12 cellular contexts compared by ENCODE assay signal in the genomic region with DNA sequence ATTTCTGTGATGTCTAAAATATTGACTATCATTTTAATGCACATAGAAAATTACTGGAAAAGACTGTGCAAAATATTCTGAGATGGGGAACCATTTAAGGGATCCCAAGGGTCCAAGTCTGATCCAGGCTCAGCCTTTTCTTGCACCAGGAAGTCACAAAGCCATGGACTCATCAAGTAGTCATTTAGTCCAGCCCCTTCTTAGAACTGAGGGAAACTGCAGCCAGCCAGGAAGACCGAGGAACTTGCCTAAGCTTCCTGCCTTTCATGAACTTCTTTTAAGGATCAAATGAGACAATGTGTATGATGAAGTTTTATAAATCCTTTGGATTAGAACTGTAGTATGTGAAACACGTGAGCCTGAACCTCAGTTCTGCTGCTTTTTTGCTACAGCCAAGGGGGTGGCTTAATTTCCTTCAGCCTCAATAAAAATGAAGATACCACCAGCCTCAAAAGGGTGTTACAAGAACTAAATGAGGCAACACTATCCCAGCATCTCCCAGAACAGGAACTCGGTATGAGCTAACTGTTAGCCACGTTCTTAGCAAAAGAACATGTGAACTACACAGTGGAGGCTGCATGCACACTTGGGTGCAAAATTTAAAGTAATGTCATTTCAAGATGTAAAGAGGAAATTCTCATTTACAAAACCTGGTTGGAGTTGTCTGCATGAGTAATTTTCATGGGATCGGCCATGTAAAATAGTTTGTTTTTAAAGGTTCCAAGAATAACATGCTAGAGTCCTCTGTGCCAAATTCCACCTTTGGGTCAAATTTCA.
DNase-seq lines count a peak whose midpoint lies in the region; ATAC-seq and TF ChIP-seq lines count a peak whose summit lies in the region.
"Had no signal": no experiment of that assay in that cellular context is flagged by ENCODE, and none has a peak within 500 bp of the region (broad histone marks: within the 10 kb centered on the region; RNA-seq: fewer than 3 reads in every experiment).

No MANE protein-coding gene starts in this region.

- H3K27me3 ChIP-seq in GM23338 (ENCODE audit: insufficient read depth), result no peaks in the 10 kb centered on the region
- H3K27me3 ChIP-seq in sigmoid colon, result no peaks in the 10 kb centered on the region
- H3K27me3 ChIP-seq: SJCRH30 had no signal

- no peak overlapping the region for H2AFZ ChIP-seq in GM23338

- WGBS in sigmoid colon, 2 donors, result 81 to 87% methylated on average over 5 of the region's 5 CpGs

- intact Hi-C loops in sigmoid colon (cut with DNase I), result no loop called here

- peaks cover 10% of the 10 kb centered on the region; the same call in 1 of the 2 replicates for H3K9me2 ChIP-seq in GM23338 (ENCODE audit: insufficient read depth)

- no peak for DNase-seq in GM23338 (ENCODE audit: low spot score)
- DNase-seq in SKM-1 (lab: John Stamatoyannopoulos, UW; ENCODE audit: unreplicated experiment), result peak; percentile 80
- DNase-seq in fibroblast of villous mesenchyme (ENCODE audit: low read depth), result peak; percentile 56
- no peak for DNase-seq in sigmoid colon
- DNase-seq in NCI-H345 treated with DMSO at 0.1 percent for 48 hours (lab: John Stamatoyannopoulos, UW; ENCODE audit: unreplicated experiment), result no peak
- DNase-seq in ecto neural progenitor cell (ENCODE audit: low spot score), result no peak
- DNase-seq: activated CD8-positive, alpha-beta memory T cell treated with anti-CD3 and anti-CD28 coated beads for 24 hours; DMS153; NCI-H1048; SJCRH30 had no signal

- TF ChIP-seq CTCF in GM23338 (conservative IDR thresholded peaks at IDR 0.05; ENCODE audit: low read depth in 2 of 2) (no peak), fibroblast of villous mesenchyme (IDR thresholded peaks at IDR 0.05; ENCODE audit: insufficient read depth, low read depth, low read length) (no peak), sigmoid colon (IDR thresholded peaks at IDR 0.05) (no peak)

- TF ChIP-seq EP300 in sigmoid colon (IDR thresholded peaks at IDR 0.05), result no peak

- no peak overlapping the region for H3K4me3 Mint-ChIP-seq in GM23338

- no peak overlapping the region for H3K27ac Mint-ChIP-seq in GM23338

- H3K27ac ChIP-seq in GM23338 (ENCODE audit: low read depth) (peak overlapping the region; percentile 8; the same call in 1 of the 2 replicates), sigmoid colon (peak overlapping the region in 3 of 4 donors; percentile 16 to 56 (median 21))
- H3K27ac ChIP-seq: SJCRH30 had no signal

- no peaks in the 10 kb centered on the region for H3K36me3 Mint-ChIP-seq in GM23338 (ENCODE audit: low read depth)

- H3K79me2 ChIP-seq in GM23338 (replicated peaks; ENCODE audit: insufficient read depth), result no peaks in the 10 kb centered on the region; the same call in 1 of the 2 replicates

- H3K4me3 ChIP-seq in GM23338 (no peak overlapping the region), fibroblast of villous mesenchyme (ENCODE audit: low read depth, low read length) (no peak overlapping the region), sigmoid colon (no peak overlapping the region)
- H3K4me3 ChIP-seq: SJCRH30 had no signal

- no peak for ATAC-seq in GM23338
- ATAC-seq in HG02973 (IDR thresholded peaks at IDR 0.05; ENCODE audit: unreplicated experiment), result no peak
- no peak for ATAC-seq in HG03469 (IDR thresholded peaks at IDR 0.05; ENCODE audit: unreplicated experiment)

- H3K9me3 ChIP-seq in sigmoid colon, result no peaks in the 10 kb centered on the region
- H3K9me3 ChIP-seq: SJCRH30 had no signal

- H3K4me1 Mint-ChIP-seq in GM23338, result peaks cover 30% of the 10 kb centered on the region

- H3K36me3 ChIP-seq in GM23338 (ENCODE audit: insufficient read depth), result no peaks in the 10 kb centered on the region
- H3K36me3 ChIP-seq in sigmoid colon, result no peaks in the 10 kb centered on the region
- H3K36me3 ChIP-seq: SJCRH30 had no signal

- no peak for TF ChIP-seq POLR2A in sigmoid colon (IDR thresholded peaks at IDR 0.05)

- no peaks in the 10 kb centered on the region for H3F3A ChIP-seq in GM23338 (replicated peaks; ENCODE audit: low read depth)

- peaks cover 5% of the 10 kb centered on the region for H3K27me3 Mint-ChIP-seq in GM23338 (ENCODE audit: insufficient read depth, low read depth, poor library complexity)

- H3K4me1 ChIP-seq in GM23338 (ENCODE audit: insufficient read depth) (peaks cover 12% of the 10 kb centered on the region; the same call in 1 of the 2 replicates), sigmoid colon (peaks cover 0 to 36% (median 21%) of the 10 kb centered on the region in 4 donors)
- H3K4me1 ChIP-seq: SJCRH30 had no signal

- no peaks in the 10 kb centered on the region; the same call in 1 of the 2 replicates for H4K20me1 ChIP-seq in GM23338 (replicated peaks; ENCODE audit: insufficient read depth)

- H3K9me3 Mint-ChIP-seq in GM23338, result no peaks in the 10 kb centered on the region

- H3K4me2 ChIP-seq in GM23338, result no peak overlapping the region

TF ChIP-seq in GM23338, 12 proteins besides CTCF, POLR2A, EP300 and RAD21 (continues in another document):
- no peak for TF ChIP-seq POLR2AphosphoS5 (IDR thresholded peaks at IDR 0.05; ENCODE audit: low read depth)
- no peak for TF ChIP-seq ZNF331 (CRISPR knock-in tag; IDR thresholded peaks at IDR 0.05; ENCODE audit: low read depth)
- no peak for TF ChIP-seq NANOG (IDR thresholded peaks at IDR 0.05; ENCODE audit: borderline replicate concordance)
- no peak for TF ChIP-seq REST (IDR thresholded peaks at IDR 0.05; ENCODE audit: unreplicated experiment)

Comparison
In these comparisons a context has a peak if more than half of its experiments do, and no peak if none do; other contexts are left out.
1. DNase-seq: peak in SKM-1 (single experiment) and fibroblast of villous mesenchyme (single experiment); none in GM23338 (single experiment), sigmoid colon (single experiment), NCI-H345 treated with DMSO at 0.1 percent for 48 hours (single experiment) and ecto neural progenitor cell (single experiment).